6 cellular contexts compared by ENCODE assay signal in genomic region chr21:32018381-32018780, GRCh38.
"Had no signal": no experiment of that assay in that cellular context is flagged by ENCODE, and none has a peak within 500 bp of the region (broad histone marks: within the 10 kb centered on the region; RNA-seq: fewer than 3 reads in every experiment).

No MANE protein-coding gene starts in this region.

- ATAC-seq: K562 had no signal

- H3K27ac ChIP-seq: HL-60 had no signal

- FAIRE-seq: HTR-8/SVneo, K562 had no signal

- DNase-seq: IMR-90, KBM-7, KG1 had no signal

- H3K4me3 ChIP-seq: K562 had no signal
